11 cellular contexts compared by ENCODE assay signal in the genomic region with DNA sequence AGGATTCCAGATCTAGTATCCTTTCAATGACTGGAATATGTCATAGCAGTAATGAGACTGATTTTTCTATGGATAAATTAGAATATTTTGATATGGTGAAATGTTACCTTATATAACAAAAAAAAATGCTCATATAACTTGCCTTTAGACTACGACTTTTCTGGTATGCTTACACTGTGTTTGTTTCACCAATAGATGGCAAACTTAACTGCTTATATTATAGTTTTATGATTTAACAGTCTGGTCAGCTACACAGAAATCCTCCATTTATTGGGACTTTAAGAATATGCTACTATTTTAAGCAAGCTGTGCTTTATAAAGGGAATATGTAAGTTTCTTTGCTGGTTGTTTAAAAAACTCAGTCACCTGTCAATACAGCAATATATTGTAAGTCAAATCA.
DNase-seq lines count a peak whose midpoint lies in the region; ATAC-seq and TF ChIP-seq lines count a peak whose summit lies in the region.
"Had no signal": no experiment of that assay in that cellular context is flagged by ENCODE, and none has a peak within 500 bp of the region (broad histone marks: within the 10 kb centered on the region; RNA-seq: fewer than 3 reads in every experiment).

No MANE protein-coding gene starts in this region.

- whole genome bisulfite sequencing in tibial nerve, 2 donors, result 24 to 28% methylated on average over 1 of the region's 1 CpG

- TF ChIP-seq CTCF in foreskin keratinocyte (conservative IDR thresholded peaks at IDR 0.05) (peak; percentile 59), tibial nerve (IDR thresholded peaks at IDR 0.05) (peak; percentile 27 to 54 (median 45))

- H3K4me3 ChIP-seq in tibial nerve, result no peak overlapping the region

- H3K36me3 ChIP-seq in tibial nerve, result no peaks in the 10 kb centered on the region

- DNase-seq in SIG-M5 treated with dmso at 0.1 percent for 504 hours (lab: John Stamatoyannopoulos, UW; ENCODE audit: unreplicated experiment), result peak; percentile 19
- DNase-seq in SIG-M5 (lab: John Stamatoyannopoulos, UW), result no peak
- peak in 1 of 2 donors; percentile 11 for DNase-seq in foreskin keratinocyte
- no peak for DNase-seq in tibial nerve (ENCODE audit: low spot score in 2 of 2)
- no peak for DNase-seq in GM19238 (ENCODE audit: insufficient read length, low spot score)
- DNase-seq in GM19240 (ENCODE audit: insufficient read length, low spot score), result no peak
- DNase-seq in activated CD4-positive, alpha-beta T cell treated with anti-CD3 and anti-CD28 coated beads for 48 hours, result no peak
- DNase-seq: activated CD8-positive, alpha-beta T cell treated with anti-CD3 and anti-CD28 coated beads, Interleukin-2, amount 10 ng/mL, durations not matched to agents 7 days and 5 days; CD4-positive, alpha-beta T cell; occipital lobe had no signal

- H3K27me3 ChIP-seq in foreskin keratinocyte (no peaks in the 10 kb centered on the region), tibial nerve (no peaks in the 10 kb centered on the region)

- no peak for TF ChIP-seq POLR2A in tibial nerve (IDR thresholded peaks at IDR 0.05)

- no peaks in the 10 kb centered on the region for H3K9me3 ChIP-seq in tibial nerve

- H3K27ac ChIP-seq in foreskin keratinocyte, result no peak overlapping the region
- peak overlapping the region; percentile 43 to 80 (median 59) for H3K27ac ChIP-seq in tibial nerve

- peak; percentile 74 for ATAC-seq in SK-N-SH treated with all-trans-retinoic acid at 6 μM for 48 hours
- peak; percentile 69 for ATAC-seq in foreskin keratinocyte
- ATAC-seq: activated CD8-positive, alpha-beta T cell treated with anti-CD3 and anti-CD28 coated beads, Interleukin-2, amount 10 ng/mL, durations not matched to agents 7 days and 5 days had no signal

- H3K4me1 ChIP-seq in foreskin keratinocyte, result no peaks in the 10 kb centered on the region
- H3K4me1 ChIP-seq in tibial nerve, result peaks cover 0 to 40% (median 3%) of the 10 kb centered on the region in 4 donors

- no peak for TF ChIP-seq EP300 in tibial nerve (IDR thresholded peaks at IDR 0.05)

TF ChIP-seq in SK-N-SH treated with all-trans-retinoic acid at 6 μM for 48 hours, 23 proteins besides CTCF, POLR2A, EP300 and RAD21:
- TF ChIP-seq TOX (CRISPR knock-in tag; IDR thresholded peaks at IDR 0.05; ENCODE audit: borderline replicate concordance) (no peak), ZNF8 (CRISPR knock-in tag; IDR thresholded peaks at IDR 0.05) (no peak), ESRRG (CRISPR knock-in tag; IDR thresholded peaks at IDR 0.05) (no peak), ISL1 (CRISPR knock-in tag; IDR thresholded peaks at IDR 0.05) (no peak), PPARA (CRISPR knock-in tag; IDR thresholded peaks at IDR 0.05; ENCODE audit: borderline replicate concordance) (no peak), ZFP3 (CRISPR knock-in tag; IDR thresholded peaks at IDR 0.05) (no peak), OSR1 (CRISPR knock-in tag; IDR thresholded peaks at IDR 0.05) (no peak), TCF4 (CRISPR knock-in tag; IDR thresholded peaks at IDR 0.05; ENCODE audit: borderline replicate concordance) (no peak), ARNTL (CRISPR knock-in tag; IDR thresholded peaks at IDR 0.05; ENCODE audit: borderline replicate concordance, low read depth) (no peak), SNAI2 (CRISPR knock-in tag; IDR thresholded peaks at IDR 0.05) (no peak)
- TF ChIP-seq, protein P1, sequence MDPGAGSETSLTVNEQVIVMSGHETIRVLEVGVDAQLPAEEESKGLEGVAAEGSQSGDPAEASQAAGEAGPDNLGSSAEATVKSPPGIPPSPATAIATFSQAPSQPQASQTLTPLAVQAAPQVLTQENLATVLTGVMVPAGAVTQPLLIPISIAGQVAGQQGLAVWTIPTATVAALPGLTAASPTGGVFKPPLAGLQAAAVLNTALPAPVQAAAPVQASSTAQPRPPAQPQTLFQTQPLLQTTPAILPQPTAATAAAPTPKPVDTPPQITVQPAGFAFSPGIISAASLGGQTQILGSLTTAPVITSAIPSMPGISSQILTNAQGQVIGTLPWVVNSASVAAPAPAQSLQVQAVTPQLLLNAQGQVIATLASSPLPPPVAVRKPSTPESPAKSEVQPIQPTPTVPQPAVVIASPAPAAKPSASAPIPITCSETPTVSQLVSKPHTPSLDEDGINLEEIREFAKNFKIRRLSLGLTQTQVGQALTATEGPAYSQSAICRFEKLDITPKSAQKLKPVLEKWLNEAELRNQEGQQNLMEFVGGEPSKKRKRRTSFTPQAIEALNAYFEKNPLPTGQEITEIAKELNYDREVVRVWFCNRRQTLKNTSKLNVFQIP (CRISPR knock-in tag; IDR thresholded peaks at IDR 0.05; ENCODE audit: borderline replicate concordance, low read depth), result no peak
TF ChIP-seq in SK-N-SH treated with all-trans-retinoic acid at 6 μM for 48 hours: peak in this region for 0.
